Comparison of ENCODE assay signal across 16 cellular contexts in genomic region chr7:112068967-112069366, GRCh38.
DNase-seq lines count a peak whose midpoint lies in the region; ATAC-seq and TF ChIP-seq lines count a peak whose summit lies in the region.
"Had no signal": no experiment of that assay in that cellular context is flagged by ENCODE, and none has a peak within 500 bp of the region (broad histone marks: within the 10 kb centered on the region; RNA-seq: fewer than 3 reads in every experiment).

No MANE protein-coding gene starts in this region.

- intact Hi-C loops in Right ventricle myocardium inferior (cut with DNase I) (no loop called here), heart right ventricle (cut with DNase I) (loop anchor here in 1 of 10 donors (10.0 kb wide), 1 partner anchor 54 kb away; no protein-coding TSS in a partner anchor), right cardiac atrium (cut with DNase I) (no loop called here), psoas muscle (cut with DNase I) (no loop called here)

- H3K27me3 ChIP-seq in right atrium auricular region (no peaks in the 10 kb centered on the region), heart right ventricle (no peaks in the 10 kb centered on the region), right cardiac atrium (ENCODE audit: control insufficient read depth, insufficient read depth) (no peaks in the 10 kb centered on the region), psoas muscle (ENCODE audit: insufficient read depth in 3 of 3, low read length in 2 of 3) (no peaks in the 10 kb centered on the region)
- H3K27me3 ChIP-seq: BLaER1 had no signal

- WGBS in heart right ventricle, 2 donors: 47 to 60% methylated on average over 4 of the region's 4 CpGs
- 45% methylated on average over 4 of the region's 4 CpGs for WGBS in right cardiac atrium
- 28 to 40% (median 32%) methylated on average over 4 of the region's 4 CpGs for WGBS in psoas muscle, 3 donors

- H3K27ac ChIP-seq in right atrium auricular region (no peak overlapping the region), heart right ventricle (peak overlapping the region in 4 of 10 donors; percentile 5 to 56 (median 30)), right cardiac atrium (ENCODE audit: low read length) (no peak overlapping the region), psoas muscle (no peak overlapping the region)
- H3K27ac ChIP-seq: 22Rv1, BLaER1 had no signal

- no peak for TF ChIP-seq CTCF in right atrium auricular region (IDR thresholded peaks at IDR 0.05)
- TF ChIP-seq CTCF in heart right ventricle (IDR thresholded peaks at IDR 0.05): no peak
- no peak for TF ChIP-seq CTCF in psoas muscle (IDR thresholded peaks at IDR 0.05)

- DNase-seq in Right ventricle myocardium inferior (ENCODE audit: missing footprints) (no peak), right atrium auricular region (ENCODE audit: low spot score) (no peak), heart right ventricle (no peak), right cardiac atrium (no peak), psoas muscle (no peak), hippocampal formation (lab: John Stamatoyannopoulos, UW) (no peak)
- DNase-seq: CD4-positive, alpha-beta memory T cell; DMS153; DMS79; GDM1; H9 had no signal

- H3K4me3 ChIP-seq in right atrium auricular region (no peak overlapping the region), heart right ventricle (no peak overlapping the region), right cardiac atrium (ENCODE audit: low read length) (no peak overlapping the region), psoas muscle (no peak overlapping the region)
- H3K4me3 ChIP-seq: BLaER1 had no signal

- ATAC-seq in Right ventricle myocardium inferior (peak; percentile 84), heart right ventricle (peak; percentile 38 to 94 (median 84)), right cardiac atrium (peak; percentile 73 to 78), psoas muscle (peak in 3 of 4 donors; percentile 22 to 42 (median 25)), HG03039 (IDR thresholded peaks at IDR 0.05; ENCODE audit: unreplicated experiment) (no peak), GM19035 (IDR thresholded peaks at IDR 0.05; ENCODE audit: unreplicated experiment) (no peak)
- ATAC-seq: HepG2 had no signal

- H3K4me1 ChIP-seq in right atrium auricular region (peaks cover 0 to 31% of the 10 kb centered on the region in 2 donors), heart right ventricle (peaks cover 0 to 59% (median 30%) of the 10 kb centered on the region in 9 donors), right cardiac atrium (ENCODE audit: control insufficient read depth, insufficient read depth, low read length) (peaks cover 9% of the 10 kb centered on the region), psoas muscle (peaks cover 16% of the 10 kb centered on the region)
- H3K4me1 ChIP-seq: BLaER1 had no signal

- H3K9me3 ChIP-seq in right atrium auricular region (no peaks in the 10 kb centered on the region), heart right ventricle (peaks cover 0 to 10% (median 0%) of the 10 kb centered on the region in 11 donors), right cardiac atrium (ENCODE audit: control insufficient read depth, low read length) (no peaks in the 10 kb centered on the region), psoas muscle (no peaks in the 10 kb centered on the region)
- H3K9me3 ChIP-seq: BLaER1 had no signal

- H3K36me3 ChIP-seq in right atrium auricular region: no peaks in the 10 kb centered on the region
- no peaks in the 10 kb centered on the region for H3K36me3 ChIP-seq in heart right ventricle
- no peaks in the 10 kb centered on the region for H3K36me3 ChIP-seq in psoas muscle (ENCODE audit: insufficient read depth in 1 of 2, low read depth in 1 of 2)
- H3K36me3 ChIP-seq: BLaER1 had no signal

Comparison
In these comparisons a context has a peak if more than half of its experiments do, and no peak if none do; other contexts are left out.
1. ATAC-seq: peak in Right ventricle myocardium inferior (single experiment), heart right ventricle (8 of 8), right cardiac atrium (2 of 2) and psoas muscle (3 of 4); none in HG03039 (single experiment) and GM19035 (single experiment).